In genomic region chr7:39950473-39951155, GRCh38 we compare ENCODE assay signal across 8 cellular contexts. TPM values are rescaled to one million over a fixed set of nuclear protein-coding genes. Genes with fewer than 3 reads are reported as not detected.
DNase-seq lines count a peak whose midpoint lies in the region; ATAC-seq and TF ChIP-seq lines count a peak whose summit lies in the region.

No MANE protein-coding gene starts in this region.

- ATAC-seq in left lobe of liver (peak; percentile 11), HG02852 (IDR thresholded peaks at IDR 0.05; ENCODE audit: unreplicated experiment) (no peak), HG03025 (IDR thresholded peaks at IDR 0.05; ENCODE audit: low FRiP score, unreplicated experiment) (no peak)

- H3K4me3 ChIP-seq in choroid plexus epithelial cell (ENCODE audit: low read depth, low read length), result peak overlapping the region; percentile 95

- DNase-seq in GM03348 (ENCODE audit: low spot score) (peak; percentile 58), HuH-7 (ENCODE audit: low spot score) (peak; percentile 32), choroid plexus epithelial cell (ENCODE audit: low read depth) (peak; percentile 48), left lobe of liver (ENCODE audit: low spot score) (no peak)
- DNase-seq in activated CD4-positive, alpha-beta T cell treated with anti-CD3 and anti-CD28 coated beads for 4 hours, result peak; percentile 36 to 50
- peak; percentile 17 for DNase-seq in stimulated activated CD4-positive, alpha-beta T cell treated with anti-CD3 and anti-CD28 coated beads, Interleukin-2, amount 100 ng/mL, for 4 hours (ENCODE audit: low read depth)

- no peak for TF ChIP-seq CTCF in choroid plexus epithelial cell (conservative IDR thresholded peaks at IDR 0.05; ENCODE audit: low read depth, low read length)

RNA-seq across cellular contexts. Expression of gene CDK13, which starts 0.6 kb away (rescaled TPM):
- 24.1 TPM for total RNA-seq in left lobe of liver
